13 cellular contexts compared by ENCODE assay signal in the genomic region with DNA sequence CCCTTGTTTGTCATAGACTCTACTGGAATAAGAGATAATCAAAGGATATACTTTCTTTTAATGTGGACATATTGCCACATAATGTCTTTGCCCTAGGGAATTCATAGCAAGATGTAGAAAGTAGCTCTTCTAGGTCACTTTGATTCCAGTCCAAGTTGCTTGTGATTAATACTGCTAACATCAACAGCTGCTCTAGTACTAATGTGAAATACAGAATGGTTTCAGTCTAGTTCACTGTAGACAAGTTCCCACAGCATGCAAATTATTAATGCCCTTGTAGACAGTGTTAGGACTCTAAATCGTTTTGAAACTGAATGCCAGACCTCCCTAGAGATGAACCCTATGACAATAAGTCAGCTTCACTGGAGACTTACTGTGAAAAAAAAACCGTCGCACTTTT.
DNase-seq lines count a peak whose midpoint lies in the region; ATAC-seq and TF ChIP-seq lines count a peak whose summit lies in the region.
"Had no signal": no experiment of that assay in that cellular context is flagged by ENCODE, and none has a peak within 500 bp of the region (broad histone marks: within the 10 kb centered on the region; RNA-seq: fewer than 3 reads in every experiment).

No MANE protein-coding gene starts in this region.

- H3K36me3 ChIP-seq in spleen, result no peaks in the 10 kb centered on the region
- H3K36me3 ChIP-seq: thoracic aorta had no signal

- peak; percentile 92 for ATAC-seq in GM18867 (IDR thresholded peaks at IDR 0.05; ENCODE audit: unreplicated experiment)
- peak; percentile 84 for ATAC-seq in GM21528 (IDR thresholded peaks at IDR 0.05; ENCODE audit: low FRiP score, unreplicated experiment)
- peak; percentile 93 for ATAC-seq in HG03095 (IDR thresholded peaks at IDR 0.05; ENCODE audit: unreplicated experiment)
- ATAC-seq: HCT116, psoas muscle had no signal

- intact Hi-C loops in spleen (cut with DNase I; ENCODE audit: low total_unique reads), result no loop called here

- H3K27me3 ChIP-seq in spleen (replicated peaks in 1 of 7), result no peaks in the 10 kb centered on the region

- no peak for TF ChIP-seq POLR2A in spleen (IDR thresholded peaks at IDR 0.05)

- DNase-seq in NCI-H69 (lab: John Stamatoyannopoulos, UW) (peak; percentile 90), GM19238 (ENCODE audit: insufficient read length, low spot score) (no peak), GF-D8 (lab: John Stamatoyannopoulos, UW) (no peak), COLO668 (lab: John Stamatoyannopoulos, UW; ENCODE audit: unreplicated experiment) (no peak), spleen (no peak)
- DNase-seq: amniotic stem cell; effector memory CD4-positive, alpha-beta T cell; psoas muscle had no signal

- H3K9me3 ChIP-seq in spleen, result no peaks in the 10 kb centered on the region
- H3K9me3 ChIP-seq: psoas muscle, thoracic aorta had no signal

- H3K4me1 ChIP-seq in spleen, result no peaks in the 10 kb centered on the region
- H3K4me1 ChIP-seq: psoas muscle had no signal

- H3K4me3 ChIP-seq in spleen, result no peak overlapping the region
- H3K4me3 ChIP-seq: psoas muscle, thoracic aorta had no signal

- TF ChIP-seq CTCF in spleen (IDR thresholded peaks at IDR 0.05 in 8 of 11, conservative IDR thresholded peaks at IDR 0.05 in 3 of 11), result no peak

- 46 to 83% (median 75%) methylated on average over 3 of the region's 3 CpGs for WGBS in spleen, 5 donors

- H3K27ac ChIP-seq in spleen, result no peak overlapping the region
- H3K27ac ChIP-seq: psoas muscle, thoracic aorta had no signal
